ENCODE assay signal across 19 cellular contexts in the genomic region with DNA sequence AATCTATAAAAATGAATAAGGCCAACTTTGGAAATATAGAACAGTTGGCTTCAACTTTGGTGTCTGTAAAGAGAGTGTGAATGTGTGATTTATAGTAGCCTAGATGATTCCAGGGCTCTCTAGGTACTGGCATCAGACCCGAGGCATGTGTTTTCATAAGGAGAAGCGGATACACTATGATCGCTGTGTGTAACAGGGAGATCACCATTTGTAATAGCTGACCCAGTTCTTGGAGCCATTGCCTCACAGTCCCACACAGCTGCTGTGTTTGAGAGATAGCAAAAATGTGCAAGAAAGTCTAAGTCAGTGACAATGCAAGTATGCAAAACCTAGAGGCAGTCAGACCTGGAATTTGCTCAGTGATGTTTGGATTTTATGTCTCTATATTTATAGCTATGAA.
A peak's percentile ranks its signal among the peaks of the same experiment; 100 is the strongest.
DNase-seq lines count a peak whose midpoint lies in the region; ATAC-seq, FAIRE-seq and TF ChIP-seq lines count a peak whose summit lies in the region.
"Had no signal": no experiment of that assay in that cellular context is flagged by ENCODE, and none has a peak within 500 bp of the region (broad histone marks: within the 10 kb centered on the region; RNA-seq: fewer than 3 reads in every experiment).

No MANE protein-coding gene starts in this region.

- no peak overlapping the region for H3K4me3 Mint-ChIP-seq in activated T-helper 17 cell treated with anti-CD3 and anti-CD28 coated beads, Interleukin-2, amount 50 U/mL, for 72 hours
- H3K4me3 Mint-ChIP-seq: CD8-positive, alpha-beta T cell had no signal

- H3K18ac ChIP-seq in trophoblast cell (ENCODE audit: low read length), result no peak overlapping the region

- intact Hi-C loops in heart left ventricle (cut with DNase I) (no loop called here), cardiac septum (cut with DNase I) (no loop called here)

- no peak overlapping the region for H3K27ac ChIP-seq in heart left ventricle
- no peak overlapping the region for H3K27ac ChIP-seq in trophoblast cell (ENCODE audit: low read depth, low read length)
- H3K27ac ChIP-seq: BLaER1 had no signal

- WGBS in heart left ventricle, 4 donors, result 75 to 88% (median 81%) methylated on average over 3 of the region's 3 CpGs
- WGBS in trophoblast cell (ENCODE audit: extremely low coverage, insufficient coverage, insufficient read length), result no CpG with 5 or more reads among the region's 3 CpGs

- H2BK120ac ChIP-seq in trophoblast cell (ENCODE audit: insufficient read depth, low read length, poor library complexity), result no peak overlapping the region

- no peak overlapping the region for H3K9ac ChIP-seq in trophoblast cell (ENCODE audit: low read length)
- H3K9ac ChIP-seq: BLaER1 had no signal

- no peak overlapping the region for H2AFZ ChIP-seq in trophoblast cell (ENCODE audit: insufficient read depth, low read length, poor library complexity)

- H3K27me3 ChIP-seq in heart left ventricle, result peaks cover 0 to 26% (median 0%) of the 10 kb centered on the region in 9 donors
- no peaks in the 10 kb centered on the region for H3K27me3 ChIP-seq in trophoblast cell (ENCODE audit: insufficient read depth, low read length)
- H3K27me3 ChIP-seq: MG63 had no signal

- no peaks in the 10 kb centered on the region for H3K36me3 Mint-ChIP-seq in activated T-helper 17 cell treated with anti-CD3 and anti-CD28 coated beads, Interleukin-2, amount 50 U/mL, for 72 hours (ENCODE audit: low read depth)
- H3K36me3 Mint-ChIP-seq: CD8-positive, alpha-beta T cell had no signal

- H4K91ac ChIP-seq in trophoblast cell (ENCODE audit: low read depth, low read length), result no peak overlapping the region

- H3K27me3 Mint-ChIP-seq in activated T-helper 17 cell treated with anti-CD3 and anti-CD28 coated beads, Interleukin-2, amount 50 U/mL, for 72 hours, result peaks cover 8% of the 10 kb centered on the region

- ATAC-seq in heart left ventricle, result peak in 3 of 4 donors; percentile 34 to 64 (median 49)
- no peak for ATAC-seq in GM21528 (IDR thresholded peaks at IDR 0.05; ENCODE audit: low FRiP score, unreplicated experiment)
- ATAC-seq in activated T-helper 17 cell treated with anti-CD3 and anti-CD28 coated beads, Interleukin-2, amount 50 U/mL, for 72 hours (replicated peaks), result no peak
- ATAC-seq: CD8-positive, alpha-beta T cell had no signal

- no peak overlapping the region for H4K8ac ChIP-seq in trophoblast cell (ENCODE audit: low read depth, low read length)

- H2BK5ac ChIP-seq in trophoblast cell (ENCODE audit: low read depth, low read length, poor library complexity), result no peak overlapping the region

- H3K4me1 ChIP-seq in heart left ventricle (peaks cover 0 to 13% (median 1%) of the 10 kb centered on the region in 12 donors), trophoblast cell (ENCODE audit: control insufficient read depth in 1 of 2, insufficient read depth in 2 of 2, low read length in 2 of 2) (no peaks in the 10 kb centered on the region)
- H3K4me1 ChIP-seq: BLaER1 had no signal

- no peaks in the 10 kb centered on the region for H3K9me3 Mint-ChIP-seq in activated T-helper 17 cell treated with anti-CD3 and anti-CD28 coated beads, Interleukin-2, amount 50 U/mL, for 72 hours
- H3K9me3 Mint-ChIP-seq: CD8-positive, alpha-beta T cell had no signal

- no peak overlapping the region for H2AK5ac ChIP-seq in trophoblast cell (ENCODE audit: low read length)

- H3K27ac Mint-ChIP-seq in activated T-helper 17 cell treated with anti-CD3 and anti-CD28 coated beads, Interleukin-2, amount 50 U/mL, for 72 hours, result no peak overlapping the region
- H3K27ac Mint-ChIP-seq: CD8-positive, alpha-beta T cell had no signal

- no peaks in the 10 kb centered on the region for H3K9me3 ChIP-seq in heart left ventricle
- H3K9me3 ChIP-seq in trophoblast cell (ENCODE audit: insufficient read depth, low read depth, low read length), result no peaks in the 10 kb centered on the region
- H3K9me3 ChIP-seq: BLaER1, MG63 had no signal

- H4K12ac ChIP-seq in trophoblast cell (ENCODE audit: low read depth, low read length), result no peak overlapping the region

- no peaks in the 10 kb centered on the region for H3K79me1 ChIP-seq in trophoblast cell (ENCODE audit: low read length)

- TF ChIP-seq CTCF in heart left ventricle (IDR thresholded peaks at IDR 0.05), result no peak

- H3K36me3 ChIP-seq in heart left ventricle (no peaks in the 10 kb centered on the region), trophoblast cell (ENCODE audit: control insufficient read depth in 1 of 2, insufficient read depth in 2 of 2, low read length in 2 of 2) (no peaks in the 10 kb centered on the region)
- H3K36me3 ChIP-seq: BLaER1, MG63 had no signal

- no peak overlapping the region for H3K4ac ChIP-seq in trophoblast cell (ENCODE audit: low read depth, low read length)

- H3K79me2 ChIP-seq in trophoblast cell (ENCODE audit: control insufficient read depth, insufficient read depth, low read length, poor library complexity), result no peaks in the 10 kb centered on the region

- DNase-seq in heart left ventricle (no peak), cardiac septum (ENCODE audit: low spot score) (no peak), erythroblast (lab: John Stamatoyannopoulos, UW) (peak; percentile 64), trophoblast cell (peak; percentile 9 to 28), amniotic stem cell (lab: John Stamatoyannopoulos, UW) (no peak), HTR-8/SVneo (ENCODE audit: insufficient read length, low spot score) (no peak)
- DNase-seq: 8988T; CD8-positive, alpha-beta T cell; DND-41; MG63; NCI-H1092; NCI-H2107; NCI-H345; SHP77 had no signal

- no peak overlapping the region for H2BK12ac ChIP-seq in trophoblast cell (ENCODE audit: low read length)

- no peak for FAIRE-seq in HTR-8/SVneo (lab: Jason Lieb, UNC)
- FAIRE-seq: GM12892, H1 had no signal

- no peak overlapping the region for H3K14ac ChIP-seq in trophoblast cell (ENCODE audit: low read length)

- H3K4me3 ChIP-seq in heart left ventricle (no peak overlapping the region), trophoblast cell (ENCODE audit: low read depth, low read length) (no peak overlapping the region)
- H3K4me3 ChIP-seq: BLaER1, MG63 had no signal

- H3K4me1 Mint-ChIP-seq in activated T-helper 17 cell treated with anti-CD3 and anti-CD28 coated beads, Interleukin-2, amount 50 U/mL, for 72 hours, result no peaks in the 10 kb centered on the region

- TF ChIP-seq POLR2A in heart left ventricle (IDR thresholded peaks at IDR 0.05) (no peak), erythroblast (IDR thresholded peaks at IDR 0.05; ENCODE audit: low read length) (no peak)

- H3K4me2 ChIP-seq in trophoblast cell (ENCODE audit: low read length), result no peak overlapping the region
- H3K4me2 ChIP-seq: BLaER1 had no signal

- no peak overlapping the region for H3K23ac ChIP-seq in trophoblast cell (ENCODE audit: low read length)

Comparison
In these comparisons a context has a peak if more than half of its experiments do, and no peak if none do; other contexts are left out.
1. ATAC-seq: peak in heart left ventricle (3 of 4); none in GM21528 (single experiment) and activated T-helper 17 cell treated with anti-CD3 and anti-CD28 coated beads, Interleukin-2, amount 50 U/mL, for 72 hours (single experiment).
2. DNase-seq: peak in erythroblast (2 of 2) and trophoblast cell (2 of 2); none in heart left ventricle (0 of 5), cardiac septum (single experiment), amniotic stem cell (single experiment) and HTR-8/SVneo (single experiment).